In the genomic region with DNA sequence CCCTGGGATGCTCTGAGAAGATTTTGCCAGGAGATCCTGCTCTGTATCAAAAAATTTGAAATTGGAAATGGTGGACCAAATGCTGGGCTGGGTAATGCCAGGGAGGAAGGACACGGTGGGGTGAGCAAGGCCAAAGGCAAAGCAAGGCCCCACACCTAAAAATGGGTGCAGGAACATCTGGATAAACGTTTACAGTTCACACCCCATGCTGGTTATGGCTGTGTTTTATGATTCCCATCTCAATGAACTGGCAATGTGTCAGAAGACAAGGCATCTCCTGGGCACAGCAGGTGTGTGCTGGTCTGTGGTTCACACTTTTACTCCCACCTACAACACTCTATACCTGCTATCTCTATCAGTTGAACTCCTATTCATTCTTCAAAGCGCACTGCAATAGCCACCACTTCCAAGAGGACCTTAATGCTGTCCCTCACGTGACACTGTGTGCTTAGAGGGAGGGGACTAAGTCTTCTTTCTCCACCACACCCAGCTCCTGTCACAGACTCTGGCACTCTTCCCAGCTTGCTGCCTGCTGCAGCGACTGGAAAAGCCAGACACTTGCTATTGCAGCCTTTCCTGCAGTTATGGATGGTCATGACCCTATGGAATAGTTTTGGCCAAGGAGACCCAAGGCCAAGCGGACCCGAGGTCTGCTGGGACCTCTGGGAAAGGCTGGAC, we compare ENCODE assay signal across 19 cellular contexts.
DNase-seq lines count a peak whose midpoint lies in the region; ATAC-seq and TF ChIP-seq lines count a peak whose summit lies in the region.
"Had no signal": no experiment of that assay in that cellular context is flagged by ENCODE, and none has a peak within 500 bp of the region (broad histone marks: within the 10 kb centered on the region; RNA-seq: fewer than 3 reads in every experiment).

No MANE protein-coding gene starts in this region.

- H3K27me3 Mint-ChIP-seq in stimulated activated naive B cell treated with anti-CD40 and anti-IgM and Interleukin-4, amounts not matched to agents 10 μg/mL and 1 μg/mL and 100 μg/mL, for 72 hours, result peaks cover 15 to 24% of the 10 kb centered on the region in 2 donors
- H3K27me3 Mint-ChIP-seq in Caco-2 (ENCODE audit: insufficient read depth, unreplicated experiment), result no peaks in the 10 kb centered on the region

- TF ChIP-seq RAD21 in HCT116 (IDR thresholded peaks at IDR 0.05; ENCODE audit: low read depth), result no peak

- H3K4me1 Mint-ChIP-seq in stimulated activated naive B cell treated with anti-CD40 and anti-IgM and Interleukin-4, amounts not matched to agents 10 μg/mL and 1 μg/mL and 100 μg/mL, for 72 hours, result peaks cover 0 to 1% of the 10 kb centered on the region in 2 donors
- H3K4me1 Mint-ChIP-seq in Caco-2 (ENCODE audit: low read depth, unreplicated experiment), result no peaks in the 10 kb centered on the region
- H3K4me1 Mint-ChIP-seq: naive B cell had no signal

- H3K4me1 ChIP-seq in HCT116 (ENCODE audit: control insufficient read depth in 1 of 2, insufficient read depth in 2 of 2, low read length in 2 of 2) (peaks cover 0 to 8% of the 10 kb centered on the region in 2 experiments; a peak in 3 of 4 replicates), Caco-2 (no peaks in the 10 kb centered on the region)
- H3K4me1 ChIP-seq: gastroesophageal sphincter, SJCRH30, thyroid gland had no signal

- POLR2A ChIA-PET in HCT116 (lab: Charles Lee), result no interaction called here
- POLR2A ChIA-PET in Caco-2 (lab: Charles Lee), result interaction anchor here (0.5 kb wide), 1 partner anchor 278 kb away, joined by 5 read pairs; the partner anchor contains the start of gene CTTN

- DNase-seq in COR-L47 (lab: John Stamatoyannopoulos, UW), result peak; percentile 67
- peak; percentile 12 for DNase-seq in HCT116 (ENCODE audit: low read depth, low spot score)
- DNase-seq in NCI-H2196 treated with DMSO at 0.1 percent for 48 hours (lab: John Stamatoyannopoulos, UW; ENCODE audit: unreplicated experiment), result peak; percentile 12
- DNase-seq in hepatic stellate cell (ENCODE audit: low spot score), result peak; percentile 36
- DNase-seq in CD1c-positive myeloid dendritic cell (ENCODE audit: extremely low spot score), result no peak
- no peak for DNase-seq in stimulated activated naive B cell treated with anti-CD40 and anti-IgM and Interleukin-4, amounts not matched to agents 10 μg/mL and 1 μg/mL and 100 μg/mL, for 72 hours
- no peak for DNase-seq in Caco-2
- DNase-seq in omental fat pad (ENCODE audit: low spot score), result no peak
- DNase-seq: activated CD8-positive, alpha-beta memory T cell treated with anti-CD3 and anti-CD28 coated beads, Interleukin-2, amount 50 U/mL, for 4 hours; activated naive CD4-positive, alpha-beta T cell treated with Interleukin-2 at 50 U/mL for 16 hours; naive B cell; NCI-H1930; SJCRH30; T1000; thyroid gland had no signal

- H4K20me1 ChIP-seq in HCT116 (ENCODE audit: insufficient read depth), result no peaks in the 10 kb centered on the region

- H3K4me3 ChIP-seq in HCT116 (replicated peaks in 1 of 2; ENCODE audit: low read depth in 1 of 2, low read length in 2 of 2) (no peak overlapping the region), Caco-2 (ENCODE audit: low read depth, low read length) (no peak overlapping the region)
- H3K4me3 ChIP-seq: gastroesophageal sphincter, GM23338, SJCRH30, smooth muscle cell, thyroid gland had no signal

- H3K9me3 Mint-ChIP-seq in stimulated activated naive B cell treated with anti-CD40 and anti-IgM and Interleukin-4, amounts not matched to agents 10 μg/mL and 1 μg/mL and 100 μg/mL, for 72 hours, result peaks cover 2 to 3% of the 10 kb centered on the region in 2 donors
- H3K9me3 Mint-ChIP-seq in Caco-2 (ENCODE audit: unreplicated experiment), result no peaks in the 10 kb centered on the region
- H3K9me3 Mint-ChIP-seq: GM23338 had no signal

- H3K9me2 ChIP-seq in HCT116 (ENCODE audit: insufficient read depth), result no peaks in the 10 kb centered on the region

- H3K79me2 ChIP-seq in HCT116 (ENCODE audit: insufficient read depth, low read length), result no peaks in the 10 kb centered on the region

- no peak overlapping the region for H3K9ac ChIP-seq in HCT116 (ENCODE audit: low read length)
- H3K9ac ChIP-seq: KMS-11 had no signal

- TF ChIP-seq POLR2A in HCT116 (IDR thresholded peaks at IDR 0.05; ENCODE audit: borderline replicate concordance, extremely low read depth, insufficient read depth, insufficient read length), result no peak

- H3K27me3 ChIP-seq in HCT116 (ENCODE audit: insufficient read depth, low read length) (no peaks in the 10 kb centered on the region), Caco-2 (replicated peaks; ENCODE audit: control insufficient read depth, insufficient read depth, low read length) (no peaks in the 10 kb centered on the region)
- H3K27me3 ChIP-seq: gastroesophageal sphincter, SJCRH30, thyroid gland had no signal

- no peak overlapping the region for H3K4me3 Mint-ChIP-seq in stimulated activated naive B cell treated with anti-CD40 and anti-IgM and Interleukin-4, amounts not matched to agents 10 μg/mL and 1 μg/mL and 100 μg/mL, for 72 hours
- H3K4me3 Mint-ChIP-seq in Caco-2 (ENCODE audit: unreplicated experiment), result no peak overlapping the region
- H3K4me3 Mint-ChIP-seq: GM23338 had no signal

- TF ChIP-seq CTCF in HCT116 (IDR thresholded peaks at IDR 0.05 in 2 of 3, conservative IDR thresholded peaks at IDR 0.05 in 1 of 3; ENCODE audit: borderline replicate concordance in 1 of 3, insufficient read depth in 1 of 3, low read depth in 2 of 3, low read length in 2 of 3), result no peak
- TF ChIP-seq CTCF in Caco-2 (IDR thresholded peaks at IDR 0.05; ENCODE audit: insufficient read depth in 1 of 2, low read depth in 1 of 2, low read length in 1 of 2, severe bottlenecking in 1 of 2, unreplicated experiment in 1 of 2), result no peak
- TF ChIP-seq CTCF in omental fat pad (IDR thresholded peaks at IDR 0.05), result no peak

- BruUV-seq in HCT116 (replicated peaks; lab: Mats Ljungman, UMichigan) (no TSS peak), Caco-2 (replicated peaks; lab: Mats Ljungman, UMichigan) (no TSS peak)

- no peaks in the 10 kb centered on the region for H3K36me3 Mint-ChIP-seq in stimulated activated naive B cell treated with anti-CD40 and anti-IgM and Interleukin-4, amounts not matched to agents 10 μg/mL and 1 μg/mL and 100 μg/mL, for 72 hours
- peaks cover 48% of the 10 kb centered on the region for H3K36me3 Mint-ChIP-seq in Caco-2 (ENCODE audit: insufficient read depth, unreplicated experiment)
- H3K36me3 Mint-ChIP-seq: naive B cell had no signal

- RAD21 ChIA-PET in HCT116 (lab: Charles Lee; ENCODE audit: low non-redundant PET in 1 of 2, low total read pairs in 2 of 2, uncharacterized antibody in 2 of 2, unreplicated experiment in 2 of 2), result no interaction called here

- no peaks in the 10 kb centered on the region for H3K36me3 ChIP-seq in HCT116 (ENCODE audit: control insufficient read depth in 1 of 2, insufficient read depth in 2 of 2, low read length in 2 of 2)
- no peaks in the 10 kb centered on the region for H3K36me3 ChIP-seq in Caco-2 (ENCODE audit: control insufficient read depth, insufficient read depth, low read length)
- H3K36me3 ChIP-seq: gastroesophageal sphincter, SJCRH30, thyroid gland had no signal

- H3K9me3 ChIP-seq in HCT116 (ENCODE audit: control insufficient read depth in 1 of 2, insufficient read depth in 1 of 2, low read depth in 1 of 2, low read length in 2 of 2) (no peaks in the 10 kb centered on the region), Caco-2 (no peaks in the 10 kb centered on the region)
- H3K9me3 ChIP-seq: gastroesophageal sphincter, SJCRH30, thyroid gland had no signal

- H3K27ac Mint-ChIP-seq in stimulated activated naive B cell treated with anti-CD40 and anti-IgM and Interleukin-4, amounts not matched to agents 10 μg/mL and 1 μg/mL and 100 μg/mL, for 72 hours, result no peak overlapping the region
- no peak overlapping the region for H3K27ac Mint-ChIP-seq in Caco-2 (ENCODE audit: unreplicated experiment)
- H3K27ac Mint-ChIP-seq: GM23338 had no signal

- H3K27ac ChIP-seq in HCT116 (ENCODE audit: low read depth, low read length), result no peak overlapping the region
- H3K27ac ChIP-seq: gastroesophageal sphincter, KMS-11, SJCRH30, thyroid gland had no signal

- H2AFZ ChIP-seq in HCT116 (ENCODE audit: low read depth, low read length, poor library complexity, severe bottlenecking), result no peak overlapping the region
- H2AFZ ChIP-seq: GM23338 had no signal

- ATAC-seq in HCT116 (peak; percentile 62), omental fat pad (ENCODE audit: low FRiP score) (no peak)
- no peak for ATAC-seq in stimulated activated naive B cell treated with anti-CD40 and anti-IgM and Interleukin-4, amounts not matched to agents 10 μg/mL and 1 μg/mL and 100 μg/mL, for 72 hours (replicated peaks)
- ATAC-seq: gastroesophageal sphincter, GM23338 had no signal

- intact Hi-C loops in HCT116 (cut with micrococcal nuclease), result no loop called here
- intact Hi-C loops in Caco-2 (cut with micrococcal nuclease; ENCODE audit: unreplicated experiment), result no loop called here

- 0 out of 2 replicates have a peak overlapping the region, but pooled peaks have one; percentile 0 for H3K4me2 ChIP-seq in HCT116 (ENCODE audit: low read length)
- H3K4me2 ChIP-seq: GM23338, KMS-11, smooth muscle cell had no signal

- CTCF ChIA-PET in HCT116 (lab: Charles Lee) (no interaction called here), Caco-2 (lab: Charles Lee) (no interaction called here)

TF ChIP-seq in HCT116, 20 proteins besides CTCF, POLR2A, EP300 and RAD21:
- TF ChIP-seq CBX3 (IDR thresholded peaks at IDR 0.05; ENCODE audit: low read depth) (0 out of 2 replicates have a peak, but pooled peaks have one; percentile 19), EZH2 (IDR thresholded peaks at IDR 0.05) (no peak)

Comparison
In these comparisons a context has a peak if more than half of its experiments do, and no peak if none do; other contexts are left out.
1. DNase-seq: peak in COR-L47 (single experiment), HCT116 (single experiment), NCI-H2196 treated with DMSO at 0.1 percent for 48 hours (single experiment) and hepatic stellate cell (single experiment); none in CD1c-positive myeloid dendritic cell (single experiment), stimulated activated naive B cell treated with anti-CD40 and anti-IgM and Interleukin-4, amounts not matched to agents 10 μg/mL and 1 μg/mL and 100 μg/mL, for 72 hours (single experiment), Caco-2 (0 of 2) and omental fat pad (single experiment).